8 cellular contexts compared by ENCODE assay signal in the genomic region with DNA sequence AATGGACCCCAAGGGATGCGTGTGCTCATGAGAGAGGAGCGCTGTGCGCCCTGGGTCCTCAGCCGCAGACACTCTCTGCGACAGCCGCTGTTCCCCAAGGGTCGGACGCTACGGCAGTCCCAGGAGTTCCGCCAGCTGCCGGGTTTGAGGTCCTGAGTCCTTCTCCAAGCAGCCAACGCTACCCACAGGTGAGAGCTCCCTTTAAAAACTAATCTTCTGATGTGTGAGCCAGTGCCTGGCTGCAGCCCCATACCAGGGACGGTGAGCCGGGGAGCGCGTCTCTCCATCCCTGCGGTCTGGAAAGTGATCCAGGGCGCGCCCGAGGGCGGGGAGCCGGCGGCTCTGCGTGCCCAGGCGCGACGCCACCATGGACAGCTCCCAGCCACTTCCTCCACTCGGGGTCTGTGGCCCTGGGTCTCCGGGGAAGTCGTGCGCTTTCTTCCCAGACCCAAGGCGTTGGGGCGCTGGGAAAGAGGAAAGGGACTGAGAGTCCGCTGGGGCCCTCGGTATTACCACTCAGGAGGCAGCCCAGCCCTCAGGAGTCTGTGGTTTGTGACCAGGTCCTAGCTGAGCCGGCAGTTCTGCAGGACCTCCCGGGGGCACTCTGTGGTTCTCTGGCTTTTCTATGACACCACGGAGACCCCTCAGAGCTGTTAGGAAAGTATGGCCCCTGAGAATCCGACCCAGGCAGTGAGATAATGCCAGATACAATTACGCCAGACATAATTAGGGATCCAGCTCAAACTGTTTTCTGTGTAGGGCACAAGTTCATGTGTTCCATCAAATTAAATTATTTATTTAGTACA. TPM values are rescaled to one million over a fixed set of nuclear protein-coding genes. Genes with fewer than 3 reads are reported as not detected.
DNase-seq lines count a peak whose midpoint lies in the region; ATAC-seq and TF ChIP-seq lines count a peak whose summit lies in the region.
"Had no signal": no experiment of that assay in that cellular context is flagged by ENCODE, and none has a peak within 500 bp of the region (broad histone marks: within the 10 kb centered on the region; RNA-seq: fewer than 3 reads in every experiment).

No MANE protein-coding gene starts in this region.

- peaks cover 73% of the 10 kb centered on the region for H3K27me3 Mint-ChIP-seq in H9 (ENCODE audit: low read depth)
- peaks cover 53% of the 10 kb centered on the region for H3K27me3 Mint-ChIP-seq in nephron progenitor cell (ENCODE audit: low read depth, poor library complexity)

- H3K4me3 ChIP-seq in RWPE2 (ENCODE audit: severe bottlenecking) = peak overlapping the region; percentile 36
- H3K4me3 ChIP-seq in endocrine pancreas (ENCODE audit: control insufficient read depth, insufficient read depth, low read length) = no peak overlapping the region

- H3K27ac Mint-ChIP-seq in H9 (no peak overlapping the region; a peak in 1 of 7 replicates), nephron progenitor cell (no peak overlapping the region)
- H3K27ac Mint-ChIP-seq: naive B cell had no signal

- no peaks in the 10 kb centered on the region for H3K79me2 ChIP-seq in H9 (ENCODE audit: insufficient read depth, low read length)

- H3K56ac ChIP-seq in H9 (ENCODE audit: insufficient read length, low read depth, low read length) = no peak overlapping the region

- no peak overlapping the region for H2BK12ac ChIP-seq in H9 (ENCODE audit: insufficient read length, low read depth, low read length)

- H3K27me3 ChIP-seq in H9 (ENCODE audit: insufficient read depth, low read length) (peaks cover 8% of the 10 kb centered on the region; the same call in 1 of the 2 replicates), RWPE2 (ENCODE audit: insufficient read depth, poor library complexity, severe bottlenecking) (peaks cover 19% of the 10 kb centered on the region), endocrine pancreas (ENCODE audit: control insufficient read depth, insufficient read depth, low read length) (no peaks in the 10 kb centered on the region)

- H3K4me3 Mint-ChIP-seq in H9 = peak overlapping the region; percentile 62 to 81
- peak overlapping the region; percentile 84 for H3K4me3 Mint-ChIP-seq in nephron progenitor cell

- H3K36me3 Mint-ChIP-seq in H9 (ENCODE audit: insufficient read depth in 1 of 3, low read depth in 3 of 3) (no peaks in the 10 kb centered on the region), nephron progenitor cell (ENCODE audit: low read depth) (no peaks in the 10 kb centered on the region)
- H3K36me3 Mint-ChIP-seq: naive B cell had no signal

- H3K36me3 ChIP-seq in RWPE2 (ENCODE audit: low read depth) (no peaks in the 10 kb centered on the region), endocrine pancreas (ENCODE audit: control insufficient read depth, insufficient read depth, low read length) (no peaks in the 10 kb centered on the region)

- no peak overlapping the region for H3K4ac ChIP-seq in H9 (ENCODE audit: low read depth, low read length)

- H3K4me1 ChIP-seq in H9 (ENCODE audit: insufficient read depth, low read length) (no peaks in the 10 kb centered on the region), RWPE2 (ENCODE audit: insufficient read depth, poor library complexity, severe bottlenecking) (peaks cover 24% of the 10 kb centered on the region), endocrine pancreas (ENCODE audit: control insufficient read depth, insufficient read depth, low read length) (no peaks in the 10 kb centered on the region)

- peaks cover 12% of the 10 kb centered on the region in 2 experiments for H3K4me1 Mint-ChIP-seq in H9
- peaks cover 52% of the 10 kb centered on the region for H3K4me1 Mint-ChIP-seq in nephron progenitor cell

- H3K14ac ChIP-seq in H9 (ENCODE audit: insufficient read depth, low read length) = no peak overlapping the region

- TF ChIP-seq CTCF in H9 (conservative IDR thresholded peaks at IDR 0.05) = no peak
- TF ChIP-seq CTCF in RWPE2 (IDR thresholded peaks at IDR 0.05; ENCODE audit: poor library complexity, severe bottlenecking) = no peak
- TF ChIP-seq CTCF in nephron progenitor cell (IDR thresholded peaks at IDR 0.05) = no peak

- H3K79me1 ChIP-seq in H9 (ENCODE audit: insufficient read depth, low read depth, low read length, poor library complexity, severe bottlenecking) = no peaks in the 10 kb centered on the region

- H3K9me3 ChIP-seq in H9 (ENCODE audit: control insufficient read depth, low read depth, low read length) = no peaks in the 10 kb centered on the region
- H3K9me3 ChIP-seq in RWPE2 (ENCODE audit: severe bottlenecking) = peaks cover 3% of the 10 kb centered on the region
- no peaks in the 10 kb centered on the region for H3K9me3 ChIP-seq in endocrine pancreas (ENCODE audit: control insufficient read depth, low read length)

- no peak overlapping the region for H4K8ac ChIP-seq in H9 (replicated peaks; ENCODE audit: insufficient read length, low read depth, low read length)

- no peaks in the 10 kb centered on the region for H4K20me1 ChIP-seq in H9 (ENCODE audit: control insufficient read depth, insufficient read depth, insufficient read length)

- H2BK5ac ChIP-seq in H9 (ENCODE audit: insufficient read length, low read length) = no peak overlapping the region

- H4K91ac ChIP-seq in H9 (ENCODE audit: insufficient read length, low read depth, low read length) = no peak overlapping the region

- no peak overlapping the region for H2AK5ac ChIP-seq in H9 (ENCODE audit: insufficient read length, low read length)

- no peak overlapping the region for H3K18ac ChIP-seq in H9 (ENCODE audit: insufficient read length, low read depth, low read length)

- no peak overlapping the region for H3K9ac ChIP-seq in H9 (ENCODE audit: extremely low read depth, insufficient read length, low read length)
- H3K9ac ChIP-seq in endocrine pancreas (ENCODE audit: control insufficient read depth, insufficient read depth, low read length) = peak overlapping the region; percentile 4

- WGBS in H9 (ENCODE audit: extremely low coverage, insufficient read length, low lambda C conversion rate) = no CpG with 5 or more reads among the region's 40 CpGs

- peak overlapping the region; percentile 94 for H3K4me2 ChIP-seq in H9 (ENCODE audit: insufficient read depth, insufficient read length, low read length)

- no peak overlapping the region for H3T11ph ChIP-seq in H9 (ENCODE audit: low read length)

- ATAC-seq in RWPE2 (ENCODE audit: low read depth) = peak; percentile 44
- no peak for ATAC-seq in HG02610 (IDR thresholded peaks at IDR 0.05; ENCODE audit: unreplicated experiment)

- H2BK20ac ChIP-seq in H9 (ENCODE audit: low read depth, low read length, poor library complexity, severe bottlenecking) = no peak overlapping the region

- no peak overlapping the region for H3K23ac ChIP-seq in H9 (ENCODE audit: insufficient read length, low read depth, low read length)

- no peak overlapping the region for H4K5ac ChIP-seq in H9 (ENCODE audit: insufficient read length, low read depth, low read length)

- H2BK120ac ChIP-seq in H9 (ENCODE audit: low read depth, low read length, poor library complexity, severe bottlenecking) = no peak overlapping the region

- peaks cover 18% of the 10 kb centered on the region for H3K23me2 ChIP-seq in H9 (ENCODE audit: insufficient read length, low read depth, low read length, poor library complexity, severe bottlenecking)

- DNase-seq in H9 (peak; percentile 84), RWPE2 (ENCODE audit: low spot score) (peak; percentile 82), nephron progenitor cell (peak; percentile 95), superior temporal gyrus (ENCODE audit: extremely low spot score) (no peak)
- DNase-seq in effector CD8-positive, alpha-beta T cell (lab: John Stamatoyannopoulos, UW) = no peak
- DNase-seq: naive B cell had no signal

- H2BK15ac ChIP-seq in H9 (ENCODE audit: low read depth, low read length) = no peak overlapping the region

- H3K27ac ChIP-seq in H9 (ENCODE audit: insufficient read length, low read depth, low read length) (no peak overlapping the region), RWPE2 (ENCODE audit: poor library complexity, severe bottlenecking) (no peak overlapping the region)

- no peak overlapping the region for H2AFZ ChIP-seq in H9 (ENCODE audit: low read length)

- H3K9me3 Mint-ChIP-seq in H9 = no peaks in the 10 kb centered on the region
- no peaks in the 10 kb centered on the region for H3K9me3 Mint-ChIP-seq in nephron progenitor cell
- H3K9me3 Mint-ChIP-seq: naive B cell had no signal

RNA-seq across cellular contexts. Expression of a gene that starts 1.4 kb away (rescaled TPM):
- 0.09 and 0.26 TPM in 2 replicates for total RNA-seq in H9 (2021)

Comparison
In these comparisons a context has a peak if more than half of its experiments do, and no peak if none do; other contexts are left out.
1. DNase-seq: peak in H9 (single experiment), RWPE2 (single experiment) and nephron progenitor cell (single experiment); none in superior temporal gyrus (single experiment) and effector CD8-positive, alpha-beta T cell (single experiment).